8 cellular contexts compared by ENCODE assay signal in the genomic region with DNA sequence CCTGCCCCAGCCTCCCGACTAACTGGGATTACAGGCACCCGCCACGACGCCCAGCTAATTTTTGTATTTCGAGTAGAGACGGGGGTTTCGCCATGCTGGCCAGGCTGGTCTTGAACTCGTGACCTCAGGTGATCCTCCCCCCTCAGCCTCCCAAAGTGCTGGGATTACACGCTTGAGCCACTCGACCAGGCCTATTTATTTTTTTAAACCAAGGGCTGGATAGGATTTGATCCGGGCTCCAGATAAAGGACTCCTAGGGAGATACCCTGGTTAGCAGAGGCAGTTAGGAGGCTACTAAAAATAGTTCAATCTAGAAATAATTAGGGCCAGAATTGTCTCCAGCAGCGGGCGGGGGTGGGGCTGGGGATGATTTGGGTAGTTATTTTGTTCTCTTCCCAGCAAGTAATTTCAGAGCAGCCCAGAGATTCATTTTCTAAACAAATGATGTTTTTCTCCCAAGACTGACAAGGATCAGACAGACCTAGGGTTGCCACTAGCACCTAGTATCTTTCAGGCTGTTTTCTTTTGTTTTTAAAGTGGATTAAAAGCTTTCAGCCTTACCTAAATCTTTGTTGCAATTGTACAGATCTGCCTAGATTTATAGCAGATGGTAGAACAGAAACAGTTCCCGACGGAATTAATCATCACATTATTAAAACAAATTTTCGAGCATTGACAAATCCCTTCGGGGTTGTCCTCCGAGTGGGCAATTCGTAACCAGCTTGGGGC. TPM values are rescaled to one million over a fixed set of nuclear protein-coding genes. Genes with fewer than 3 reads are reported as not detected.
DNase-seq lines count a peak whose midpoint lies in the region; ATAC-seq and TF ChIP-seq lines count a peak whose summit lies in the region.

No MANE protein-coding gene starts in this region.

- H3K4me3 ChIP-seq in fibroblast of the aortic adventitia (ENCODE audit: low read depth, low read length) (peak overlapping the region; percentile 61), skeletal muscle satellite cell (ENCODE audit: low read length) (peak overlapping the region; percentile 96)

- TF ChIP-seq CTCF in fibroblast of the aortic adventitia (IDR thresholded peaks at IDR 0.05; ENCODE audit: insufficient read depth, low read length): no peak

- H3K36me3 ChIP-seq in skeletal muscle satellite cell (ENCODE audit: insufficient read depth, low read length): peaks cover 9% of the 10 kb centered on the region

- H3K4me1 ChIP-seq in skeletal muscle satellite cell (ENCODE audit: control insufficient read depth, insufficient read depth, low read length): peaks cover 13% of the 10 kb centered on the region

- H3K4me2 ChIP-seq in skeletal muscle satellite cell (ENCODE audit: low read length): peak overlapping the region; percentile 94

- H3K9ac ChIP-seq in skeletal muscle satellite cell (ENCODE audit: low read depth, low read length): peak overlapping the region; percentile 95

- ATAC-seq in GM18868 (IDR thresholded peaks at IDR 0.05; ENCODE audit: unreplicated experiment): no peak

- H3K27me3 ChIP-seq in skeletal muscle satellite cell (ENCODE audit: control insufficient read depth, insufficient read depth, low read length): no peaks in the 10 kb centered on the region

- in situ Hi-C loops in G401 (cut with HindIII; ENCODE audit: low sequenced_read_pairs): no loop called here

- DNase-seq in NCI-H82 (lab: John Stamatoyannopoulos, UW): peak; percentile 72
- DNase-seq in NCI-H82 treated with DMSO at 0.1 percent for 48 hours (lab: John Stamatoyannopoulos, UW; ENCODE audit: unreplicated experiment): no peak
- DNase-seq in SK-N-DZ (ENCODE audit: low spot score): peak; percentile 80
- DNase-seq in fibroblast of the aortic adventitia (ENCODE audit: low read depth): no peak
- DNase-seq in G401 (ENCODE audit: low spot score): no peak
- DNase-seq in HUDEP-2 (lab: John Stamatoyannopoulos, UW; ENCODE audit: unreplicated experiment in 76 of 76): no peak

- no peaks in the 10 kb centered on the region for H3K9me3 ChIP-seq in skeletal muscle satellite cell (replicated peaks; ENCODE audit: low read length)

RNA-seq across cellular contexts. Expression of a gene that starts 0.9 kb away (rescaled TPM):
- 89.6 and 93.7 TPM in 2 replicates for polyA plus RNA-seq in SK-N-DZ (2014; cell fraction: cytosol; rRNA removed)
- polyA plus RNA-seq in SK-N-DZ (2014; cell fraction: nucleus; rRNA removed): 61.8 and 76.4 TPM in 2 replicates
- 49.3 and 58.3 TPM in 2 replicates for total RNA-seq in fibroblast of the aortic adventitia (ENCODE audit: low replicate concordance)
- 13.5 and 16.7 TPM in 2 replicates for total RNA-seq in skeletal muscle satellite cell (2012; rRNA removed)
- 38.5 and 57.7 TPM in 2 replicates for total RNA-seq in G401 (2014; rRNA removed; shearing (Covaris generic))

Comparison
In these comparisons a context has a peak if more than half of its experiments do, and no peak if none do; other contexts are left out.
1. DNase-seq: peak in NCI-H82 (single experiment) and SK-N-DZ (single experiment); none in NCI-H82 treated with DMSO at 0.1 percent for 48 hours (single experiment), fibroblast of the aortic adventitia (single experiment), G401 (single experiment) and HUDEP-2 (0 of 76).